1 cellular context compared by ENCODE assay signal in genomic region chr6:121694389-121695185, GRCh38.
TF ChIP-seq lines count a peak whose summit lies in the region.

No MANE protein-coding gene starts in this region.

TF ChIP-seq in GM23338, 12 proteins besides CTCF, POLR2A, EP300 and RAD21 (continued from another document):
- TF ChIP-seq, protein P1, sequence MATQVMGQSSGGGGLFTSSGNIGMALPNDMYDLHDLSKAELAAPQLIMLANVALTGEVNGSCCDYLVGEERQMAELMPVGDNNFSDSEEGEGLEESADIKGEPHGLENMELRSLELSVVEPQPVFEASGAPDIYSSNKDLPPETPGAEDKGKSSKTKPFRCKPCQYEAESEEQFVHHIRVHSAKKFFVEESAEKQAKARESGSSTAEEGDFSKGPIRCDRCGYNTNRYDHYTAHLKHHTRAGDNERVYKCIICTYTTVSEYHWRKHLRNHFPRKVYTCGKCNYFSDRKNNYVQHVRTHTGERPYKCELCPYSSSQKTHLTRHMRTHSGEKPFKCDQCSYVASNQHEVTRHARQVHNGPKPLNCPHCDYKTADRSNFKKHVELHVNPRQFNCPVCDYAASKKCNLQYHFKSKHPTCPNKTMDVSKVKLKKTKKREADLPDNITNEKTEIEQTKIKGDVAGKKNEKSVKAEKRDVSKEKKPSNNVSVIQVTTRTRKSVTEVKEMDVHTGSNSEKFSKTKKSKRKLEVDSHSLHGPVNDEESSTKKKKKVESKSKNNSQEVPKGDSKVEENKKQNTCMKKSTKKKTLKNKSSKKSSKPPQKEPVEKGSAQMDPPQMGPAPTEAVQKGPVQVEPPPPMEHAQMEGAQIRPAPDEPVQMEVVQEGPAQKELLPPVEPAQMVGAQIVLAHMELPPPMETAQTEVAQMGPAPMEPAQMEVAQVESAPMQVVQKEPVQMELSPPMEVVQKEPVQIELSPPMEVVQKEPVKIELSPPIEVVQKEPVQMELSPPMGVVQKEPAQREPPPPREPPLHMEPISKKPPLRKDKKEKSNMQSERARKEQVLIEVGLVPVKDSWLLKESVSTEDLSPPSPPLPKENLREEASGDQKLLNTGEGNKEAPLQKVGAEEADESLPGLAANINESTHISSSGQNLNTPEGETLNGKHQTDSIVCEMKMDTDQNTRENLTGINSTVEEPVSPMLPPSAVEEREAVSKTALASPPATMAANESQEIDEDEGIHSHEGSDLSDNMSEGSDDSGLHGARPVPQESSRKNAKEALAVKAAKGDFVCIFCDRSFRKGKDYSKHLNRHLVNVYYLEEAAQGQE (IDR thresholded peaks at IDR 0.05; ENCODE audit: unreplicated experiment): no peak
- TF ChIP-seq STAT1 (IDR thresholded peaks at IDR 0.05; ENCODE audit: unreplicated experiment): no peak
- no peak for TF ChIP-seq ZNF114 (CRISPR knock-in tag; IDR thresholded peaks at IDR 0.05)
- TF ChIP-seq CREB1 (CRISPR knock-in tag; IDR thresholded peaks at IDR 0.05; ENCODE audit: low read depth): no peak
- TF ChIP-seq, protein P2, sequence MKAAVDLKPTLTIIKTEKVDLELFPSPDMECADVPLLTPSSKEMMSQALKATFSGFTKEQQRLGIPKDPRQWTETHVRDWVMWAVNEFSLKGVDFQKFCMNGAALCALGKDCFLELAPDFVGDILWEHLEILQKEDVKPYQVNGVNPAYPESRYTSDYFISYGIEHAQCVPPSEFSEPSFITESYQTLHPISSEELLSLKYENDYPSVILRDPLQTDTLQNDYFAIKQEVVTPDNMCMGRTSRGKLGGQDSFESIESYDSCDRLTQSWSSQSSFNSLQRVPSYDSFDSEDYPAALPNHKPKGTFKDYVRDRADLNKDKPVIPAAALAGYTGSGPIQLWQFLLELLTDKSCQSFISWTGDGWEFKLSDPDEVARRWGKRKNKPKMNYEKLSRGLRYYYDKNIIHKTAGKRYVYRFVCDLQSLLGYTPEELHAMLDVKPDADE (IDR thresholded peaks at IDR 0.05): no peak
